18 cellular contexts compared by ENCODE assay signal in genomic region chr6:133959667-133960368, GRCh38. TPM values are rescaled to one million over a fixed set of nuclear protein-coding genes. Genes with fewer than 3 reads are reported as not detected.
DNase-seq lines count a peak whose midpoint lies in the region; ATAC-seq, FAIRE-seq and TF ChIP-seq lines count a peak whose summit lies in the region.
"Had no signal": no experiment of that assay in that cellular context is flagged by ENCODE, and none has a peak within 500 bp of the region (broad histone marks: within the 10 kb centered on the region; RNA-seq: fewer than 3 reads in every experiment).

No MANE protein-coding gene starts in this region.

- H3K79me2 ChIP-seq in K562 (ENCODE audit: control insufficient read depth, insufficient read depth, low read length): peaks cover 98% of the 10 kb centered on the region

- H3K9ac ChIP-seq in K562 (ENCODE audit: insufficient read depth in 1 of 2, low read depth in 2 of 2, low read length in 2 of 2): peak overlapping the region in 1 of 2 experiments; percentile 29; a peak in 1 of 4 replicates

- H3K9me1 ChIP-seq in K562 (ENCODE audit: control insufficient read depth, insufficient read depth, low read length): no peaks in the 10 kb centered on the region

- no peaks in the 10 kb centered on the region for H3K9me3 Mint-ChIP-seq in CD8-positive, alpha-beta memory T cell
- no peaks in the 10 kb centered on the region for H3K9me3 Mint-ChIP-seq in natural killer cell
- H3K9me3 Mint-ChIP-seq in naive thymus-derived CD4-positive, alpha-beta T cell: no peaks in the 10 kb centered on the region

- peak overlapping the region; percentile 67 for H3K4me2 ChIP-seq in K562 (ENCODE audit: insufficient read depth, low read length)

- H3K27me3 Mint-ChIP-seq in CD8-positive, alpha-beta memory T cell: no peaks in the 10 kb centered on the region
- H3K27me3 Mint-ChIP-seq in natural killer cell (ENCODE audit: low read depth in 2 of 2): no peaks in the 10 kb centered on the region
- no peaks in the 10 kb centered on the region for H3K27me3 Mint-ChIP-seq in naive thymus-derived CD4-positive, alpha-beta T cell

- peak; percentile 26 for FAIRE-seq in K562 (lab: Jason Lieb, UNC)
- FAIRE-seq: HepG2 had no signal

- peak; percentile 73 for TF ChIP-seq EP300 in K562 (IDR thresholded peaks at IDR 0.05; ENCODE audit: low read length)

- in situ Hi-C loops in K562 (cut with MboI): no loop called here

- H4K20me1 ChIP-seq in K562 (replicated peaks; ENCODE audit: control insufficient read depth, insufficient read depth, low read length): no peaks in the 10 kb centered on the region

- WGBS in K562 (ENCODE audit: insufficient coverage, low coverage, missing lambda C conversion rate): 25% methylated on average over 4 of the region's 4 CpGs

- peak; percentile 2 for ATAC-seq in K562
- no peak for ATAC-seq in natural killer cell
- no peak for ATAC-seq in naive thymus-derived CD4-positive, alpha-beta T cell
- ATAC-seq: HepG2 had no signal

- H3K4me1 Mint-ChIP-seq in CD8-positive, alpha-beta memory T cell: peaks cover 69 to 91% (median 90%) of the 10 kb centered on the region in 3 donors
- peaks cover 78 to 85% of the 10 kb centered on the region in 2 donors for H3K4me1 Mint-ChIP-seq in natural killer cell
- peaks cover 40 to 93% (median 84%) of the 10 kb centered on the region in 7 donors for H3K4me1 Mint-ChIP-seq in naive thymus-derived CD4-positive, alpha-beta T cell

- peaks cover 38% of the 10 kb centered on the region for H3K4me1 ChIP-seq in CD8-positive, alpha-beta memory T cell (ENCODE audit: insufficient read depth, low read length)
- H3K4me1 ChIP-seq in K562 (replicated peaks in 1 of 2; ENCODE audit: control insufficient read depth in 2 of 2, insufficient read depth in 2 of 2, low read length in 2 of 2): peaks cover 22 to 52% of the 10 kb centered on the region in 2 experiments
- peaks cover 4 to 18% of the 10 kb centered on the region in 2 donors for H3K4me1 ChIP-seq in naive thymus-derived CD4-positive, alpha-beta T cell (ENCODE audit: control insufficient read depth in 2 of 2, insufficient read depth in 2 of 2, low read length in 2 of 2)

- TF ChIP-seq POLR2A in K562 (conservative IDR thresholded peaks at IDR 0.05): no peak

- H3K27ac ChIP-seq in CD8-positive, alpha-beta memory T cell (ENCODE audit: low read depth, low read length): no peak overlapping the region
- peak overlapping the region; percentile 87 for H3K27ac ChIP-seq in K562 (ENCODE audit: extremely low read depth, low read depth, low read length)
- no peak overlapping the region for H3K27ac ChIP-seq in naive thymus-derived CD4-positive, alpha-beta T cell (ENCODE audit: low read depth, low read length)
- H3K27ac ChIP-seq: RWPE1 had no signal

- CTCF ChIA-PET in CD8-positive, alpha-beta memory T cell (lab: Charles Lee): interaction anchor here (1.3 kb wide), 1 partner anchor 105 kb away, joined by 5 read pairs; no protein-coding TSS in a partner anchor
- CTCF ChIA-PET in K562 (lab: Yijun Ruan, JAX; ENCODE audit: low intra/inter-chr PET ratio): interaction anchor here (0.6 to 0.7 kb wide), 2 partner anchors 13 to 122 kb away, joined by 3 read pairs; no protein-coding TSS in a partner anchor
- CTCF ChIA-PET in naive thymus-derived CD4-positive, alpha-beta T cell (lab: Charles Lee): no interaction called here

- no peak overlapping the region for H2AFZ ChIP-seq in K562 (ENCODE audit: low read depth, low read length)

- POLR2A ChIA-PET in CD8-positive, alpha-beta memory T cell (lab: Charles Lee): no interaction called here
- POLR2A ChIA-PET in K562 (lab: Yijun Ruan, JAX): interaction anchor here (0.5 kb wide), 1 partner anchor 110 kb away, joined by 3 read pairs; no protein-coding TSS in a partner anchor
- POLR2A ChIA-PET in naive thymus-derived CD4-positive, alpha-beta T cell (lab: Charles Lee): no interaction called here

- DNase-seq in CD8-positive, alpha-beta memory T cell: no peak
- DNase-seq in M059J (ENCODE audit: low read depth) (peak; percentile 78), K562 (ENCODE audit: extremely low read depth in 1 of 4, low spot score in 3 of 4) (peak; percentile 29 to 74 (median 46)), natural killer cell (no peak), GM20000 (ENCODE audit: low spot score) (no peak), NCI-H2227 (lab: John Stamatoyannopoulos, UW; ENCODE audit: unreplicated experiment) (no peak)
- no peak for DNase-seq in stimulated activated CD4-positive, alpha-beta T cell treated with anti-CD3 and anti-CD28 coated beads, Interleukin-4, amount 100 ng/mL, for 24 hours
- DNase-seq in naive thymus-derived CD4-positive, alpha-beta T cell: no peak
- DNase-seq: AML-193, Calu3, DMS79, NCI-H1105, NCI-H1694, NCI-H2107, NCI-H226, NCI-H524 treated with DMSO at 0.1 percent for 48 hours had no signal

- H3K27ac Mint-ChIP-seq in CD8-positive, alpha-beta memory T cell: peak overlapping the region in 7 of 8 donors; percentile 28 to 93 (median 72)
- H3K27ac Mint-ChIP-seq in natural killer cell: peak overlapping the region; percentile 88 to 94
- peak overlapping the region in 3 of 9 donors; percentile 15 to 36 (median 31) for H3K27ac Mint-ChIP-seq in naive thymus-derived CD4-positive, alpha-beta T cell

- no peaks in the 10 kb centered on the region for H3K9me3 ChIP-seq in CD8-positive, alpha-beta memory T cell (ENCODE audit: low read length)
- H3K9me3 ChIP-seq in K562 (replicated peaks; ENCODE audit: control insufficient read depth, insufficient read depth, low read depth, low read length): no peaks in the 10 kb centered on the region
- no peaks in the 10 kb centered on the region for H3K9me3 ChIP-seq in naive thymus-derived CD4-positive, alpha-beta T cell (ENCODE audit: control insufficient read depth in 2 of 3, low read length in 3 of 3)

- no peak for TF ChIP-seq RAD21 in K562 (CRISPR knock-in tag; conservative IDR thresholded peaks at IDR 0.05 in 1 of 2, IDR thresholded peaks at IDR 0.05 in 1 of 2)

- H3K36me3 Mint-ChIP-seq in CD8-positive, alpha-beta memory T cell: peaks cover 0 to 2% (median 0%) of the 10 kb centered on the region in 3 donors
- no peaks in the 10 kb centered on the region for H3K36me3 Mint-ChIP-seq in natural killer cell
- peaks cover 0 to 2% (median 0%) of the 10 kb centered on the region in 5 donors for H3K36me3 Mint-ChIP-seq in naive thymus-derived CD4-positive, alpha-beta T cell

- H3K4me3 ChIP-seq in CD8-positive, alpha-beta memory T cell (ENCODE audit: low read length): no peak overlapping the region
- no peak overlapping the region for H3K4me3 ChIP-seq in K562
- no peak overlapping the region for H3K4me3 ChIP-seq in naive thymus-derived CD4-positive, alpha-beta T cell (ENCODE audit: low read length)

- TF ChIP-seq CTCF in K562 (IDR thresholded peaks at IDR 0.05 in 2 of 3, conservative IDR thresholded peaks at IDR 0.05 in 1 of 3; ENCODE audit: insufficient read depth in 2 of 3, low read depth in 1 of 3, low read length in 3 of 3) (no peak), natural killer cell (IDR thresholded peaks at IDR 0.05) (no peak), GM20000 (IDR thresholded peaks at IDR 0.05; ENCODE audit: extremely low read depth, missing control alignments) (no peak)

- no peaks in the 10 kb centered on the region for H3K27me3 ChIP-seq in CD8-positive, alpha-beta memory T cell (ENCODE audit: insufficient read depth, low read length, poor library complexity, severe bottlenecking)
- no peaks in the 10 kb centered on the region for H3K27me3 ChIP-seq in K562 (ENCODE audit: control insufficient read depth in 2 of 2, insufficient read depth in 2 of 2, low read length in 2 of 2)
- no peaks in the 10 kb centered on the region for H3K27me3 ChIP-seq in naive thymus-derived CD4-positive, alpha-beta T cell (ENCODE audit: control insufficient read depth in 2 of 2, insufficient read depth in 2 of 2, low read length in 2 of 2)

- intact Hi-C loops in K562 (cut with micrococcal nuclease) (loop anchor here (10.0 kb wide), 1 partner anchor 1225 kb away; the partner anchor contains the start of gene MYB), natural killer cell (cut with micrococcal nuclease) (loop anchor here (10.0 kb wide), 1 partner anchor 1535 kb away; the partner anchor contains the start of gene AHI1)
- intact Hi-C loops in naive thymus-derived CD4-positive, alpha-beta T cell (cut with micrococcal nuclease): loop anchor here in 1 of 2 donors (10.0 kb wide), 1 partner anchor 1255 kb away; no protein-coding TSS in a partner anchor

- BruUV-seq in K562 (replicated peaks; lab: Mats Ljungman, UMichigan): no TSS peak

- peak overlapping the region in 3 of 7 donors; percentile 20 to 61 (median 31) for H3K4me3 Mint-ChIP-seq in CD8-positive, alpha-beta memory T cell
- peak overlapping the region; percentile 70 for H3K4me3 Mint-ChIP-seq in natural killer cell
- peak overlapping the region in 1 of 10 donors; percentile 28 for H3K4me3 Mint-ChIP-seq in naive thymus-derived CD4-positive, alpha-beta T cell

- no peaks in the 10 kb centered on the region for H3K36me3 ChIP-seq in CD8-positive, alpha-beta memory T cell (ENCODE audit: insufficient read depth, low read length)
- H3K36me3 ChIP-seq in K562 (ENCODE audit: control insufficient read depth, insufficient read depth, low read length): peaks cover 32% of the 10 kb centered on the region
- no peaks in the 10 kb centered on the region for H3K36me3 ChIP-seq in naive thymus-derived CD4-positive, alpha-beta T cell (ENCODE audit: control insufficient read depth in 2 of 3, insufficient read depth in 3 of 3, low read length in 3 of 3)

RNA-seq across cellular contexts. Expression of gene TBPL1, which starts 6.8 kb away (rescaled TPM):
- total RNA-seq in CD8-positive, alpha-beta memory T cell: 10 to 100 TPM; 51.9 to 52.8 TPM
- polyA plus RNA-seq in CD8-positive, alpha-beta memory T cell: 70.9 TPM
- 45.2 and 56.6 TPM in 2 replicates for total RNA-seq in M059J (2014; rRNA removed; shearing (Covaris generic))
- total RNA-seq in K562 (2011; cell fraction: chromatin; rRNA removed; ENCODE audit: low replicate concordance): 34.2 and 47.0 TPM in 2 replicates
- 15.3 and 15.9 TPM in 2 replicates for total RNA-seq in K562 (2011; cell fraction: nucleolus; rRNA removed)
- 30.6 and 43.0 TPM in 2 replicates for total RNA-seq in K562 (2011; cell fraction: nucleoplasm; rRNA removed)
- total RNA-seq in K562 (2014; rRNA removed): 78.1 and 103 TPM in 2 replicates
- total RNA-seq in K562 (2014; rRNA removed; fragmentation: Illumina TruSeq; extraction: Trizol): 130 and 152 TPM in 2 replicates
- 93.9 and 100 TPM in 2 replicates for total RNA-seq in K562 (2015; rRNA removed; fragmentation: Illumina TruSeq; extraction: Trizol)
- total RNA-seq in K562 (2021): 117 and 122 TPM in 2 replicates
- polyA plus RNA-seq in K562 (2011; rRNA removed): 97.4 and 152 TPM in 2 replicates
- polyA plus RNA-seq in K562 (2011; cell fraction: cytosol; rRNA removed): 36.3 and 53.2 TPM in 2 replicates
- 72.5 and 93.1 TPM in 2 replicates for polyA plus RNA-seq in K562 (2011; cell fraction: nucleus; rRNA removed)
- 112 and 178 TPM in 2 replicates for polyA plus RNA-seq in K562 (2012)
- 99.2 and 119 TPM in 2 replicates for polyA plus RNA-seq in K562 (2014; fragmentation: Illumina TruSeq; extraction: Trizol)
- 100 to 1,000 TPM; 107 to 147 TPM for polyA plus RNA-seq in K562 (2014; fragmentation: Nextera tagmentation; extraction: Ambion mirVana)
- polyA plus RNA-seq in K562 (2014; rRNA removed): 105 and 172 TPM in 2 replicates
- 67.4 and 91.3 TPM in 2 replicates for polyA minus RNA-seq in K562 (2011; rRNA and poly(A)+ RNA removed)
- 29.2 and 63.0 TPM in 2 replicates for polyA minus RNA-seq in K562 (2011; cell fraction: cytosol; rRNA and poly(A)+ RNA removed)
- polyA minus RNA-seq in K562 (2011; cell fraction: nucleus; rRNA and poly(A)+ RNA removed): 16.3 and 20.2 TPM in 2 replicates
- 10 to 100 TPM; 54.8 to 71.0 (median 59.9) TPM for total RNA-seq in natural killer cell
- total RNA-seq in naive thymus-derived CD4-positive, alpha-beta T cell: 10 to 100 TPM; 21.0 to 34.7 (median 25.4) TPM
- 10 to 100 TPM; 48.5 to 51.2 TPM for polyA plus RNA-seq in naive thymus-derived CD4-positive, alpha-beta T cell

Comparison
In these comparisons a context has a peak if more than half of its experiments do, and no peak if none do; other contexts are left out.
1. DNase-seq: peak in M059J (single experiment) and K562 (4 of 4); none in CD8-positive, alpha-beta memory T cell (0 of 5), natural killer cell (single experiment), stimulated activated CD4-positive, alpha-beta T cell treated with anti-CD3 and anti-CD28 coated beads, Interleukin-4, amount 100 ng/mL, for 24 hours (single experiment), GM20000 (single experiment), NCI-H2227 (single experiment) and naive thymus-derived CD4-positive, alpha-beta T cell (0 of 9).